ENCODE assay signal across 8 cellular contexts in the genomic region with DNA sequence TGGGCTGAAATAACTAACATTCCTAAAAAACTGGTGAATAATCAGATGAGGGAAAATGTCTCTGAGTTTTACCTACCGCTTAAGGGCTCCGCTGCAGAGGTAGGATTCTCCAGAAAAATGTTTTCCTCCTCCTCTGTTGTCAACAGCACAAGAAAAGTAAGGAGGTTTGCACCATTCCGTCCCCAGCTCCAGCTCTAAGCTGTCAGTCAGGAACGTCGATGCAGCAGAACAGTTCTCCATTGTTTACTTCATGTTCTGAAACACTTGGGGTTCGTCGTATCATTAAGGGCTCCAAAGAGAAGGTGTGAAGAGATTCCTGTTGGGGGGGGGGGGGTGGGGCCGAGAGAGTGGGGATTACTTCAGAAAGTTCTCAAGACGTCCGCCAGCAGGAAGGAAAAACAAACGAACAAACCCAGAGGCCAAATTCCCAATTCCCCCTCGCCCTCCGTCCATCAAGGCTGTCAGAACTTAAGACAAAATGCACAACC. TPM values are rescaled to one million over a fixed set of nuclear protein-coding genes. Genes with fewer than 3 reads are reported as not detected.
A peak's percentile ranks its signal among the peaks of the same experiment; 100 is the strongest.
DNase-seq lines count a peak whose midpoint lies in the region; ATAC-seq and TF ChIP-seq lines count a peak whose summit lies in the region.

No MANE protein-coding gene starts in this region.

- peak; percentile 11 for DNase-seq in activated CD4-positive, alpha-beta T cell treated with anti-CD3 and anti-CD28 coated beads for 36 hours
- DNase-seq in activated CD4-positive, alpha-beta T cell treated with anti-CD3 and anti-CD28 coated beads for 1 hour, result no peak
- peak in 1 of 3 donors; percentile 46 for DNase-seq in Peyer's patch
- DNase-seq in endodermal cell, result no peak
- no peak for DNase-seq in nephron progenitor cell
- no peak for DNase-seq in SKM-1 treated with dmso at 0.1 percent for 144 hours (lab: John Stamatoyannopoulos, UW; ENCODE audit: unreplicated experiment)
- DNase-seq in NCI-H1694 treated with DMSO at 0.1 percent for 48 hours (lab: John Stamatoyannopoulos, UW), result no peak

- TF ChIP-seq CTCF in Peyer's patch (IDR thresholded peaks at IDR 0.05) (no peak), endodermal cell (conservative IDR thresholded peaks at IDR 0.05) (no peak), nephron progenitor cell (IDR thresholded peaks at IDR 0.05) (no peak)

- no peaks in the 10 kb centered on the region for H3K9me3 ChIP-seq in Peyer's patch
- H3K9me3 ChIP-seq in endodermal cell (ENCODE audit: control insufficient read depth, low read length), result no peaks in the 10 kb centered on the region

- CTCF ChIA-PET in activated CD4-positive, alpha-beta T cell treated with anti-CD3 and anti-CD28 coated beads for 36 hours (lab: Charles Lee), result interaction anchor here (1.3 kb wide), 1 partner anchor 10 kb away, joined by 3 read pairs; no protein-coding TSS in a partner anchor

- H3K9me3 Mint-ChIP-seq in activated CD4-positive, alpha-beta T cell treated with anti-CD3 and anti-CD28 coated beads for 36 hours (ENCODE audit: low read depth), result no peaks in the 10 kb centered on the region
- H3K9me3 Mint-ChIP-seq in endodermal cell, result no peaks in the 10 kb centered on the region
- H3K9me3 Mint-ChIP-seq in nephron progenitor cell, result no peaks in the 10 kb centered on the region

- no peak for ATAC-seq in activated CD4-positive, alpha-beta T cell treated with anti-CD3 and anti-CD28 coated beads for 36 hours
- ATAC-seq in HG02571 (IDR thresholded peaks at IDR 0.05; ENCODE audit: unreplicated experiment), result peak; percentile 4

- POLR2A ChIA-PET in activated CD4-positive, alpha-beta T cell treated with anti-CD3 and anti-CD28 coated beads for 36 hours (lab: Charles Lee), result no interaction called here

- peaks cover 36% of the 10 kb centered on the region for H3K36me3 Mint-ChIP-seq in activated CD4-positive, alpha-beta T cell treated with anti-CD3 and anti-CD28 coated beads for 36 hours (ENCODE audit: low read depth)
- H3K36me3 Mint-ChIP-seq in endodermal cell (ENCODE audit: low read depth) (peaks cover 19% of the 10 kb centered on the region), nephron progenitor cell (ENCODE audit: low read depth) (peaks cover 33% of the 10 kb centered on the region)

- H3K9ac ChIP-seq in endodermal cell (ENCODE audit: extremely low read depth, low read length, poor library complexity, severe bottlenecking), result peak overlapping the region; percentile 91

- H3K27ac ChIP-seq in Peyer's patch, result peak overlapping the region; percentile 57 to 76 (median 72)
- no peak overlapping the region for H3K27ac ChIP-seq in endodermal cell (ENCODE audit: low read depth, low read length)

- TF ChIP-seq POLR2A in Peyer's patch (IDR thresholded peaks at IDR 0.05), result no peak

- peak overlapping the region; percentile 79 for H3K27ac Mint-ChIP-seq in activated CD4-positive, alpha-beta T cell treated with anti-CD3 and anti-CD28 coated beads for 36 hours
- peak overlapping the region; percentile 94 for H3K27ac Mint-ChIP-seq in endodermal cell
- H3K27ac Mint-ChIP-seq in nephron progenitor cell, result peak overlapping the region; percentile 90

- no peaks in the 10 kb centered on the region for H3K27me3 Mint-ChIP-seq in activated CD4-positive, alpha-beta T cell treated with anti-CD3 and anti-CD28 coated beads for 36 hours
- H3K27me3 Mint-ChIP-seq in endodermal cell (ENCODE audit: insufficient read depth) (no peaks in the 10 kb centered on the region), nephron progenitor cell (ENCODE audit: low read depth, poor library complexity) (peaks cover 9% of the 10 kb centered on the region)

- H3K4me3 Mint-ChIP-seq in activated CD4-positive, alpha-beta T cell treated with anti-CD3 and anti-CD28 coated beads for 36 hours, result peak overlapping the region; percentile 76
- H3K4me3 Mint-ChIP-seq in endodermal cell, result peak overlapping the region; percentile 77
- peak overlapping the region; percentile 98 for H3K4me3 Mint-ChIP-seq in nephron progenitor cell

- H3K4me1 Mint-ChIP-seq in activated CD4-positive, alpha-beta T cell treated with anti-CD3 and anti-CD28 coated beads for 36 hours, result peaks cover 26% of the 10 kb centered on the region
- H3K4me1 Mint-ChIP-seq in endodermal cell (peaks cover 15% of the 10 kb centered on the region), nephron progenitor cell (peaks cover 50% of the 10 kb centered on the region)

- H3K27me3 ChIP-seq in Peyer's patch (no peaks in the 10 kb centered on the region), endodermal cell (ENCODE audit: control insufficient read depth, insufficient read depth, low read length, poor library complexity, severe bottlenecking) (no peaks in the 10 kb centered on the region)

- intact Hi-C loops in activated CD4-positive, alpha-beta T cell treated with anti-CD3 and anti-CD28 coated beads for 36 hours (cut with DNase I, micrococcal nuclease), result loop anchor here (2.0 to 10.0 kb wide), 7 partner anchors 357 to 1707 kb away; a partner anchor contains a TSS

- 0 to 3% methylated on average over 6 to 12 of the region's 13 CpGs for WGBS in endodermal cell (ENCODE audit: insufficient coverage in 1 of 2, insufficient read length in 1 of 2), 2 experiments

- peaks cover 0 to 10% (median 0%) of the 10 kb centered on the region in 4 donors for H3K4me1 ChIP-seq in Peyer's patch
- H3K4me1 ChIP-seq in endodermal cell (ENCODE audit: control insufficient read depth, insufficient read depth, low read length), result no peaks in the 10 kb centered on the region

- peak overlapping the region; percentile 73 to 96 (median 88) for H3K4me3 ChIP-seq in Peyer's patch
- H3K4me3 ChIP-seq in endodermal cell (ENCODE audit: low read length), result peak overlapping the region; percentile 86

- H3K36me3 ChIP-seq in Peyer's patch (no peaks in the 10 kb centered on the region), endodermal cell (ENCODE audit: control insufficient read depth, insufficient read depth, low read length) (peaks cover 22% of the 10 kb centered on the region)

RNA-seq across cellular contexts. Expression of a gene that starts 0.7 kb away (rescaled TPM):
- 10 to 100 TPM; 33.9 to 43.6 TPM for total RNA-seq in activated CD4-positive, alpha-beta T cell treated with anti-CD3 and anti-CD28 coated beads for 36 hours
- total RNA-seq in Peyer's patch (10 to 100 TPM in 2 of 4 donors, 1 to 10 TPM in 2; 7.7 to 26.4 (median 12.1) TPM), endodermal cell (10 to 100 TPM; 32.6 to 36.6 TPM)
- polyA plus RNA-seq in endodermal cell (2013, experiment 1 of 2), result 19.2 TPM
- 20.7 TPM for polyA plus RNA-seq in endodermal cell (2013, experiment 2 of 2)
